Comparison of ENCODE assay signal across 8 cellular contexts in genomic region chrX:136065044-136065671, GRCh38.
DNase-seq lines count a peak whose midpoint lies in the region; ATAC-seq and TF ChIP-seq lines count a peak whose summit lies in the region.

No MANE protein-coding gene starts in this region.

- H3K4me3 Mint-ChIP-seq in naive thymus-derived CD4-positive, alpha-beta T cell = peak overlapping the region; percentile 48 to 80 (median 63)

- H3K36me3 Mint-ChIP-seq in naive thymus-derived CD4-positive, alpha-beta T cell = no peaks in the 10 kb centered on the region

- no peak overlapping the region for H3K4me3 ChIP-seq in colonic mucosa
- H3K4me3 ChIP-seq in naive thymus-derived CD4-positive, alpha-beta T cell (ENCODE audit: low read length) = no peak overlapping the region

- no peaks in the 10 kb centered on the region for H3K27me3 ChIP-seq in colonic mucosa
- H3K27me3 ChIP-seq in naive thymus-derived CD4-positive, alpha-beta T cell (ENCODE audit: control insufficient read depth in 2 of 2, insufficient read depth in 2 of 2, low read length in 2 of 2) = no peaks in the 10 kb centered on the region

- H3K4me1 Mint-ChIP-seq in naive thymus-derived CD4-positive, alpha-beta T cell = peaks cover 9 to 42% (median 31%) of the 10 kb centered on the region in 7 donors

- H3K9me3 Mint-ChIP-seq in naive thymus-derived CD4-positive, alpha-beta T cell = peaks cover 0 to 6% (median 0%) of the 10 kb centered on the region in 11 donors

- peak; percentile 85 for ATAC-seq in naive thymus-derived CD4-positive, alpha-beta T cell
- ATAC-seq in HG03354 (IDR thresholded peaks at IDR 0.05; ENCODE audit: poor library complexity, severe bottlenecking, unreplicated experiment) = no peak

- POLR2A ChIA-PET in naive thymus-derived CD4-positive, alpha-beta T cell (lab: Charles Lee) = interaction anchor here (1.0 to 1.5 kb wide), 2 partner anchors 9 to 21 kb away, joined by 3 to 14 read pairs; no protein-coding TSS in a partner anchor

- H3K36me3 ChIP-seq in colonic mucosa = no peaks in the 10 kb centered on the region
- no peaks in the 10 kb centered on the region for H3K36me3 ChIP-seq in naive thymus-derived CD4-positive, alpha-beta T cell (ENCODE audit: control insufficient read depth in 2 of 3, insufficient read depth in 3 of 3, low read length in 3 of 3)

- H3K4me1 ChIP-seq in colonic mucosa = no peaks in the 10 kb centered on the region
- peaks cover 0 to 26% of the 10 kb centered on the region in 2 donors for H3K4me1 ChIP-seq in naive thymus-derived CD4-positive, alpha-beta T cell (ENCODE audit: control insufficient read depth in 2 of 2, insufficient read depth in 2 of 2, low read length in 2 of 2)

- no peak for TF ChIP-seq CTCF in colonic mucosa (IDR thresholded peaks at IDR 0.05)

- peak; percentile 29 for DNase-seq in DMS53 treated with DMSO at 0.1 percent for 48 hours (lab: John Stamatoyannopoulos, UW; ENCODE audit: unreplicated experiment)
- DNase-seq in NCI-H82 treated with DMSO at 0.1 percent for 48 hours (lab: John Stamatoyannopoulos, UW; ENCODE audit: unreplicated experiment) = peak; percentile 32
- no peak for DNase-seq in colonic mucosa
- DNase-seq in naive thymus-derived CD4-positive, alpha-beta T cell = peak in 7 of 9 donors; percentile 52 to 83 (median 76)
- DNase-seq in OCI-M1 (lab: John Stamatoyannopoulos, UW) = no peak
- no peak for DNase-seq in medulla oblongata (ENCODE audit: extremely low spot score)
- DNase-seq in cortex of kidney (lab: John Stamatoyannopoulos, UW) = no peak

- peak overlapping the region; percentile 22 for H3K27ac ChIP-seq in colonic mucosa
- peak overlapping the region; percentile 61 for H3K27ac ChIP-seq in naive thymus-derived CD4-positive, alpha-beta T cell (ENCODE audit: low read depth, low read length)

- H3K27ac Mint-ChIP-seq in naive thymus-derived CD4-positive, alpha-beta T cell = peak overlapping the region; percentile 70 to 98 (median 96)

- H3K9me3 ChIP-seq in colonic mucosa = no peaks in the 10 kb centered on the region
- no peaks in the 10 kb centered on the region for H3K9me3 ChIP-seq in naive thymus-derived CD4-positive, alpha-beta T cell (ENCODE audit: control insufficient read depth in 2 of 3, low read length in 3 of 3)

- H3K9ac ChIP-seq in colonic mucosa (ENCODE audit: low read depth in 2 of 2, low read length in 2 of 2) = no peak overlapping the region

- no peaks in the 10 kb centered on the region for H3K27me3 Mint-ChIP-seq in naive thymus-derived CD4-positive, alpha-beta T cell

- CTCF ChIA-PET in naive thymus-derived CD4-positive, alpha-beta T cell (lab: Charles Lee) = interaction anchor here (2.1 kb wide), 1 partner anchor 37 kb away, joined by 11 read pairs; no protein-coding TSS in a partner anchor

- intact Hi-C loops in colonic mucosa (cut with DNase I) = no loop called here
- intact Hi-C loops in naive thymus-derived CD4-positive, alpha-beta T cell (cut with micrococcal nuclease) = loop anchor here in 1 of 2 donors (2.0 kb wide), 1 partner anchor 82 kb away; the partner anchor contains the start of gene FHL1

Comparison
In these comparisons a context has a peak if more than half of its experiments do, and no peak if none do; other contexts are left out.
1. DNase-seq: peak in DMS53 treated with DMSO at 0.1 percent for 48 hours (single experiment), NCI-H82 treated with DMSO at 0.1 percent for 48 hours (single experiment) and naive thymus-derived CD4-positive, alpha-beta T cell (7 of 9); none in colonic mucosa (single experiment), OCI-M1 (single experiment), medulla oblongata (single experiment) and cortex of kidney (single experiment).